Comparison of ENCODE assay signal across 14 cellular contexts in the genomic region with DNA sequence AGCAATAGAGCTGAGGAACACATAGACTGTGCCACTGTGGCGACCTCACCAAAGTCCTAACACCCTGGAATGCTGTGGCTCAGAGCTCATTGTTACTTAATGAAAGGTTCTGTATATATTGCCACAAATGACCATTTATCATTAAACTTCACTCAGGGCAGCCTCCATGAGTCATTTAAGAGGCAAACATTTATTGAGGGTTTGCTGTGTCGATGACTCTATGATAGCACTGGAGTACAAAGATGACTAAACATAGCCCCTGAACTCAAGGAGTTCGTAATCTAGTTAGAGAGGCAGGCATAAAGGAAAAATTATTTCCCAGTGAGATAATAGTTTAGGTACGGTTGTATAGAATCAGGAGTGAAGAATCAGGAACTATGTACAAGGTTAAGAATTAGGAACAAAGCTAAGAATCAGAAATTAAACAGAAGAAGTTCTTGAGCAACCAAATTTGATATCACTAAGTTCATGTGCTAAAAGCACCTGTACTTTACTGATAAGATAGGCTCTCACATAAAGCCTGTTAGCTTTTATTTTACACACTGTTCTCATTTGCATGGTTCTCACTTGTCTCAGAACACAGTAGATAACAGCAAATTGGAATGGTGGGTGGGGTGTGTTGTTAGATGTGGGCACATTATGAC. TPM values are rescaled to one million over a fixed set of nuclear protein-coding genes. Genes with fewer than 3 reads are reported as not detected.
DNase-seq lines count a peak whose midpoint lies in the region; ATAC-seq, FAIRE-seq and TF ChIP-seq lines count a peak whose summit lies in the region.
"Had no signal": no experiment of that assay in that cellular context is flagged by ENCODE, and none has a peak within 500 bp of the region (broad histone marks: within the 10 kb centered on the region; RNA-seq: fewer than 3 reads in every experiment).

No MANE protein-coding gene starts in this region.

- no peak for FAIRE-seq in HepG2 (lab: Jason Lieb, UNC)
- FAIRE-seq: H1, kidney had no signal

- TF ChIP-seq EP300 in HepG2 (IDR thresholded peaks at IDR 0.05; ENCODE audit: low read depth in 2 of 2, low read length in 2 of 2) = no peak
- TF ChIP-seq EP300 in HepG2 (CRISPR knock-in tag; IDR thresholded peaks at IDR 0.05; ENCODE audit: borderline replicate concordance) = no peak

- POLR2A ChIA-PET in HepG2 (lab: Yijun Ruan, JAX) = interaction anchor here (1.0 kb wide), 1 partner anchor 8 kb away, joined by 4 read pairs; a partner anchor contains a TSS

- WGBS in mammary epithelial cell (ENCODE audit: low coverage, missing lambda C conversion rate) = 16% methylated on average over 4 of the region's 4 CpGs
- WGBS in HepG2 (ENCODE audit: low lambda C conversion rate) = 94% methylated on average over 4 of the region's 4 CpGs

- BruUV-seq in mammary epithelial cell (replicated peaks; lab: Mats Ljungman, UMichigan) = no TSS peak
- TSS peak; percentile 4 for BruUV-seq in HepG2 (replicated peaks; lab: Mats Ljungman, UMichigan)

- no peak overlapping the region for H2AFZ ChIP-seq in mammary epithelial cell (ENCODE audit: low read depth, low read length)
- H2AFZ ChIP-seq in HepG2 (ENCODE audit: low read length) = no peak overlapping the region
- no peak overlapping the region for H2AFZ ChIP-seq in MM.1S (ENCODE audit: low read length)

- H3K4me3 ChIP-seq in mammary epithelial cell (replicated peaks in 1 of 3; ENCODE audit: insufficient read depth in 1 of 3, low read depth in 2 of 3, low read length in 3 of 3) (no peak overlapping the region), HepG2 (replicated peaks in 1 of 3; ENCODE audit: insufficient read depth in 1 of 3, low read depth in 2 of 3, low read length in 3 of 3) (no peak overlapping the region), MM.1S (ENCODE audit: low read length) (no peak overlapping the region)

- in situ Hi-C loops in Caki2 (cut with HindIII; ENCODE audit: low pct_unique_long_range_greater_than_20kb, low sequenced_read_pairs) (no loop called here), mammary epithelial cell (cut with MboI; ENCODE audit: low sequenced_read_pairs in 2 of 2) (no loop called here), HepG2 (cut with HindIII; ENCODE audit: extremely low pct_ligation_motif_present, low pct_unique_long_range_greater_than_20kb) (no loop called here)

- H3F3A ChIP-seq in MM.1S (ENCODE audit: insufficient read depth, low read length) = no peaks in the 10 kb centered on the region

- dilution Hi-C loops in mammary epithelial cell (cut with HindIII; ENCODE audit: low sequenced_read_pairs) = loop anchor here (5.0 kb wide), 1 partner anchor 35 kb away; no protein-coding TSS in a partner anchor

- H3K9ac ChIP-seq in mammary epithelial cell (ENCODE audit: insufficient read depth, low read length) (peak overlapping the region; percentile 15), HepG2 (ENCODE audit: insufficient read depth, low read depth, low read length) (no peak overlapping the region), MM.1S (ENCODE audit: low read length) (no peak overlapping the region)

- H4K20me1 ChIP-seq in mammary epithelial cell (ENCODE audit: insufficient read depth, low read length) = no peaks in the 10 kb centered on the region
- H4K20me1 ChIP-seq in HepG2 (ENCODE audit: insufficient read depth, low read length) = no peaks in the 10 kb centered on the region
- no peaks in the 10 kb centered on the region for H4K20me1 ChIP-seq in MM.1S (ENCODE audit: insufficient read depth, low read length)

- H3K4me1 ChIP-seq in mammary epithelial cell (ENCODE audit: insufficient read depth, low read length) = peaks cover 35% of the 10 kb centered on the region
- peaks cover 21% of the 10 kb centered on the region for H3K4me1 ChIP-seq in HepG2 (ENCODE audit: insufficient read depth, low read length)
- H3K4me1 ChIP-seq in MM.1S (ENCODE audit: low read length) = no peaks in the 10 kb centered on the region

- H3K4me2 ChIP-seq in mammary epithelial cell (ENCODE audit: insufficient read depth, low read depth, low read length) (peak overlapping the region; percentile 41), HepG2 (ENCODE audit: low read depth, low read length) (no peak overlapping the region), MM.1S (ENCODE audit: low read depth, low read length) (no peak overlapping the region)

- CTCF ChIA-PET in mammary epithelial cell (lab: Charles Lee; ENCODE audit: low non-redundant PET) = no interaction called here
- CTCF ChIA-PET in HepG2 (lab: Yijun Ruan, JAX; ENCODE audit: low intra/inter-chr PET ratio, low total read pairs) = no interaction called here

- H3K27ac ChIP-seq in mammary epithelial cell (ENCODE audit: insufficient read depth, low read depth, low read length) (peak overlapping the region; percentile 37), HepG2 (ENCODE audit: extremely low read length, insufficient read depth, low read length) (no peak overlapping the region), MM.1S (ENCODE audit: low read length) (no peak overlapping the region)

- H3K79me2 ChIP-seq in mammary epithelial cell (ENCODE audit: insufficient read depth, low read length) = peaks cover 48% of the 10 kb centered on the region
- H3K79me2 ChIP-seq in HepG2 (ENCODE audit: insufficient read depth, low read length) = peaks cover 6% of the 10 kb centered on the region
- H3K79me2 ChIP-seq in MM.1S (ENCODE audit: low read length) = no peaks in the 10 kb centered on the region

- H3K36me3 ChIP-seq in mammary epithelial cell (ENCODE audit: insufficient read depth, low read length) = peaks cover 26% of the 10 kb centered on the region
- peaks cover 2 to 13% of the 10 kb centered on the region in 2 experiments; a peak in 3 of 5 replicates for H3K36me3 ChIP-seq in HepG2 (replicated peaks in 1 of 2; ENCODE audit: control insufficient read depth in 1 of 2, insufficient read depth in 2 of 2, low read length in 2 of 2)
- H3K36me3 ChIP-seq in MM.1S (replicated peaks; ENCODE audit: insufficient read depth, low read length) = no peaks in the 10 kb centered on the region

- DNase-seq in Caki2 (ENCODE audit: low read depth) (peak; percentile 81), NCI-H2227 (lab: John Stamatoyannopoulos, UW; ENCODE audit: unreplicated experiment) (peak; percentile 3), mammary epithelial cell (peak; percentile 91), HepG2 (ENCODE audit: low spot score) (no peak), HuH-7.5 (ENCODE audit: low spot score) (no peak), LoVo (ENCODE audit: low spot score) (no peak), MM.1S (no peak)
- DNase-seq: amygdala, kidney, NCI-H1092 treated with DMSO at 0.1 percent for 48 hours, NCI-H526 treated with DMSO at 0.1 percent for 48 hours, T-cell had no signal

- H3K9me3 ChIP-seq in mammary epithelial cell (replicated peaks; ENCODE audit: insufficient read depth, low read length) (no peaks in the 10 kb centered on the region), HepG2 (ENCODE audit: low read length) (no peaks in the 10 kb centered on the region), MM.1S (replicated peaks; ENCODE audit: insufficient read depth, low read length) (no peaks in the 10 kb centered on the region)

- TF ChIP-seq POLR2A in HepG2 (IDR thresholded peaks at IDR 0.05; ENCODE audit: insufficient read depth in 1 of 2, low read depth in 2 of 2, low read length in 2 of 2) = no peak

- ATAC-seq in HepG2 (no peak), HG02759 (IDR thresholded peaks at IDR 0.05; ENCODE audit: unreplicated experiment) (no peak)
- ATAC-seq: T-cell had no signal

- TF ChIP-seq CTCF in mammary epithelial cell (conservative IDR thresholded peaks at IDR 0.05 in 1 of 2, IDR thresholded peaks at IDR 0.05 in 1 of 2; ENCODE audit: extremely low read depth in 1 of 2, insufficient read depth in 1 of 2, low read depth in 1 of 2, low read length in 2 of 2) (no peak), HepG2 (CRISPR knock-in tag; IDR thresholded peaks at IDR 0.05) (no peak), MM.1S (IDR thresholded peaks at IDR 0.05; ENCODE audit: low read length) (no peak)

- no peak for TF ChIP-seq RAD21 in HepG2 (CRISPR knock-in tag; IDR thresholded peaks at IDR 0.05)

- intact Hi-C loops in mammary epithelial cell (cut with micrococcal nuclease) (no loop called here), HepG2 (cut with micrococcal nuclease; ENCODE audit: unreplicated experiment) (no loop called here)

- no peaks in the 10 kb centered on the region for H3K9me2 ChIP-seq in MM.1S (replicated peaks; ENCODE audit: insufficient read depth, low read length)

- no peaks in the 10 kb centered on the region for H3K27me3 ChIP-seq in mammary epithelial cell (ENCODE audit: insufficient read depth, low read length)
- H3K27me3 ChIP-seq in HepG2 (ENCODE audit: control insufficient read depth in 1 of 2, insufficient read depth in 2 of 2, low read length in 2 of 2) = no peaks in the 10 kb centered on the region
- H3K27me3 ChIP-seq in MM.1S (replicated peaks; ENCODE audit: insufficient read depth, low read length) = no peaks in the 10 kb centered on the region

RNA-seq across cellular contexts. Expression of a gene that starts 7.9 kb away (rescaled TPM):
- 41.6 and 44.5 TPM in 2 replicates for total RNA-seq in Caki2 (2014; rRNA removed; shearing (Covaris generic); ENCODE audit: low replicate concordance)
- total RNA-seq in mammary epithelial cell = 10 to 100 TPM; 23.2 to 47.2 TPM
- polyA plus RNA-seq in mammary epithelial cell = 18.3 TPM
- polyA minus RNA-seq in mammary epithelial cell = 34.5 TPM
- 35.5 and 36.5 TPM in 2 replicates for total RNA-seq in HepG2 (2016; rRNA removed; fragmentation: Illumina TruSeq; extraction: Trizol)
- total RNA-seq in HepG2 (2016; cell fraction: cytosol; rRNA removed; fragmentation: Illumina TruSeq; extraction: Trizol; ENCODE audit: low read depth) = 4.5 and 4.7 TPM in 2 replicates
- 34.0 and 36.0 TPM in 2 replicates for total RNA-seq in HepG2 (2016; cell fraction: insoluble cytoplasmic fraction; rRNA removed; fragmentation: Illumina TruSeq; extraction: Trizol)
- 18.8 and 20.3 TPM in 2 replicates for total RNA-seq in HepG2 (2016; cell fraction: membrane; rRNA removed; fragmentation: Illumina TruSeq; extraction: Trizol)
- 40.3 and 45.2 TPM in 2 replicates for total RNA-seq in HepG2 (2016; cell fraction: nucleus; rRNA removed; fragmentation: Illumina TruSeq; extraction: Trizol)
- 6.6 and 7.6 TPM in 2 replicates for polyA plus RNA-seq in HepG2 (2011; rRNA removed)
- 5.6 and 6.1 TPM in 2 replicates for polyA plus RNA-seq in HepG2 (2011; cell fraction: cytosol; rRNA removed)
- 3.0 and 3.3 TPM in 2 replicates for polyA plus RNA-seq in HepG2 (2011; cell fraction: nucleus; rRNA removed)
- polyA plus RNA-seq in HepG2 (2012) = 2.3 and 3.9 TPM in 2 replicates
- 1.8 and 2.5 TPM in 2 replicates for polyA plus RNA-seq in HepG2 (2016; cell fraction: cytosol; fragmentation: Illumina TruSeq; extraction: Trizol; ENCODE audit: low read depth)
- polyA plus RNA-seq in HepG2 (2016; cell fraction: insoluble cytoplasmic fraction; fragmentation: Illumina TruSeq; extraction: Trizol; ENCODE audit: low read depth) = 14.9 TPM in 2 replicates
- polyA plus RNA-seq in HepG2 (2016; cell fraction: membrane; fragmentation: Illumina TruSeq; extraction: Trizol; ENCODE audit: low read depth) = 5.6 and 6.8 TPM in 2 replicates
- polyA plus RNA-seq in HepG2 (2016; cell fraction: nucleus; fragmentation: Illumina TruSeq; extraction: Trizol; ENCODE audit: insufficient read depth, low read depth) = 18.8 and 19.6 TPM in 2 replicates
- polyA minus RNA-seq in HepG2 (2011; rRNA and poly(A)+ RNA removed; ENCODE audit: low replicate concordance) = 22.7 and 32.8 TPM in 2 replicates
- polyA minus RNA-seq in HepG2 (2011; cell fraction: cytosol; rRNA and poly(A)+ RNA removed) = 12.3 and 14.5 TPM in 2 replicates
- polyA minus RNA-seq in HepG2 (2011; cell fraction: nucleus; rRNA and poly(A)+ RNA removed) = 17.8 and 18.8 TPM in 2 replicates

RNA-seq across cellular contexts. Expression of a gene that starts 47.0 kb away (rescaled TPM):
- total RNA-seq in Caki2 (2014; rRNA removed; shearing (Covaris generic); ENCODE audit: low replicate concordance) = 21.4 and 26.6 TPM in 2 replicates
- total RNA-seq in mammary epithelial cell = 10 to 100 TPM; 16.8 to 40.5 TPM
- polyA plus RNA-seq in mammary epithelial cell = 31.9 TPM
- 15.7 TPM for polyA minus RNA-seq in mammary epithelial cell
- total RNA-seq in HepG2 (2016; rRNA removed; fragmentation: Illumina TruSeq; extraction: Trizol) = 7.5 and 15.2 TPM in 2 replicates
- 5.1 and 6.8 TPM in 2 replicates for total RNA-seq in HepG2 (2016; cell fraction: cytosol; rRNA removed; fragmentation: Illumina TruSeq; extraction: Trizol; ENCODE audit: low read depth)
- total RNA-seq in HepG2 (2016; cell fraction: insoluble cytoplasmic fraction; rRNA removed; fragmentation: Illumina TruSeq; extraction: Trizol) = 9.3 and 17.7 TPM in 2 replicates
- 10.0 and 10.5 TPM in 2 replicates for total RNA-seq in HepG2 (2016; cell fraction: membrane; rRNA removed; fragmentation: Illumina TruSeq; extraction: Trizol)
- total RNA-seq in HepG2 (2016; cell fraction: nucleus; rRNA removed; fragmentation: Illumina TruSeq; extraction: Trizol) = 21.1 and 22.5 TPM in 2 replicates
- 41.0 and 48.5 TPM in 2 replicates for polyA plus RNA-seq in HepG2 (2011; rRNA removed)
- 15.0 and 16.1 TPM in 2 replicates for polyA plus RNA-seq in HepG2 (2011; cell fraction: cytosol; rRNA removed)
- polyA plus RNA-seq in HepG2 (2011; cell fraction: nucleus; rRNA removed) = 109 and 122 TPM in 2 replicates
- polyA plus RNA-seq in HepG2 (2012) = 17.1 and 20.2 TPM in 2 replicates
- 7.0 and 7.2 TPM in 2 replicates for polyA plus RNA-seq in HepG2 (2016; cell fraction: cytosol; fragmentation: Illumina TruSeq; extraction: Trizol; ENCODE audit: low read depth)
- polyA plus RNA-seq in HepG2 (2016; cell fraction: insoluble cytoplasmic fraction; fragmentation: Illumina TruSeq; extraction: Trizol; ENCODE audit: low read depth) = 13.2 and 14.7 TPM in 2 replicates
- 10.4 and 11.7 TPM in 2 replicates for polyA plus RNA-seq in HepG2 (2016; cell fraction: membrane; fragmentation: Illumina TruSeq; extraction: Trizol; ENCODE audit: low read depth)
- 79.4 and 79.5 TPM in 2 replicates for polyA plus RNA-seq in HepG2 (2016; cell fraction: nucleus; fragmentation: Illumina TruSeq; extraction: Trizol; ENCODE audit: insufficient read depth, low read depth)
- polyA minus RNA-seq in HepG2 (2011; rRNA and poly(A)+ RNA removed; ENCODE audit: low replicate concordance) = 22.7 and 72.0 TPM in 2 replicates
- 6.4 and 7.2 TPM in 2 replicates for polyA minus RNA-seq in HepG2 (2011; cell fraction: cytosol; rRNA and poly(A)+ RNA removed)
- polyA minus RNA-seq in HepG2 (2011; cell fraction: nucleus; rRNA and poly(A)+ RNA removed) = 23.7 and 24.9 TPM in 2 replicates

Comparison
In these comparisons a context has a peak if more than half of its experiments do, and no peak if none do; other contexts are left out.
1. DNase-seq: peak in Caki2 (single experiment), NCI-H2227 (single experiment) and mammary epithelial cell (single experiment); none in HepG2 (single experiment), HuH-7.5 (single experiment), LoVo (single experiment) and MM.1S (single experiment).